In genomic region chr17:36942031-36942599, GRCh38 we compare ENCODE assay signal across 11 cellular contexts. TPM values are rescaled to one million over a fixed set of nuclear protein-coding genes. Genes with fewer than 3 reads are reported as not detected.
DNase-seq lines count a peak whose midpoint lies in the region; ATAC-seq and TF ChIP-seq lines count a peak whose summit lies in the region.
"Had no signal": no experiment of that assay in that cellular context is flagged by ENCODE, and none has a peak within 500 bp of the region (broad histone marks: within the 10 kb centered on the region; RNA-seq: fewer than 3 reads in every experiment).

No MANE protein-coding gene starts in this region.

- H3K36me3 ChIP-seq in SK-N-MC (ENCODE audit: insufficient read depth, low read length) (no peaks in the 10 kb centered on the region), heart left ventricle (no peaks in the 10 kb centered on the region), osteoblast (ENCODE audit: insufficient read depth, low read length) (no peaks in the 10 kb centered on the region)

- ATAC-seq in heart left ventricle (peak in 1 of 4 donors; percentile 24), HG02870 (IDR thresholded peaks at IDR 0.05; ENCODE audit: unreplicated experiment) (no peak)

- TF ChIP-seq POLR2A in heart left ventricle (IDR thresholded peaks at IDR 0.05): no peak

- DNase-seq in SK-N-MC (ENCODE audit: low read depth, low spot score): no peak
- DNase-seq in heart left ventricle: no peak
- DNase-seq in osteoblast (ENCODE audit: insufficient read length, low spot score, missing footprints): peak; percentile 59
- DNase-seq in glomerular visceral epithelial cell (ENCODE audit: extremely low spot score): no peak
- no peak for DNase-seq in NCI-H1092 treated with DMSO at 0.1 percent for 48 hours (lab: John Stamatoyannopoulos, UW)
- DNase-seq: effector CD4-positive, alpha-beta T cell; NCI-H2029; SIG-M5 had no signal

- no peak overlapping the region for H3K9ac ChIP-seq in SK-N-MC (ENCODE audit: insufficient read length)

- H4K20me1 ChIP-seq in osteoblast (ENCODE audit: insufficient read depth, low read length): no peaks in the 10 kb centered on the region

- H3K9me3 ChIP-seq in SK-N-MC (ENCODE audit: low read depth, low read length) (no peaks in the 10 kb centered on the region), heart left ventricle (no peaks in the 10 kb centered on the region), osteoblast (ENCODE audit: low read depth, low read length) (no peaks in the 10 kb centered on the region)

- no peaks in the 10 kb centered on the region for H3K79me2 ChIP-seq in osteoblast (ENCODE audit: insufficient read depth, low read length)

- intact Hi-C loops in heart left ventricle (cut with DNase I): loop anchor here in 1 of 10 donors (10.0 kb wide), 1 partner anchor 347 kb away; the partner anchor contains the start of gene DHRS11

- WGBS in heart left ventricle, 4 donors: 3 to 7% (median 4%) methylated on average over 35 to 56 of the region's 56 CpGs

- H2AFZ ChIP-seq in osteoblast (ENCODE audit: low read length): no peak overlapping the region

- TF ChIP-seq CTCF in GM12875 (IDR thresholded peaks at IDR 0.05; ENCODE audit: borderline replicate concordance, insufficient read depth, low read depth, low read length) (no peak), heart left ventricle (IDR thresholded peaks at IDR 0.05) (no peak), osteoblast (IDR thresholded peaks at IDR 0.05; ENCODE audit: extremely low read depth, low read depth, low read length) (no peak)

- peaks cover 87 to 100% (median 100%) of the 10 kb centered on the region in 9 donors for H3K27me3 ChIP-seq in heart left ventricle
- peaks cover 99% of the 10 kb centered on the region for H3K27me3 ChIP-seq in osteoblast (ENCODE audit: insufficient read depth, low read length)

- H3K4me1 ChIP-seq in heart left ventricle: peaks cover 3 to 43% (median 30%) of the 10 kb centered on the region in 12 donors
- H3K4me1 ChIP-seq in osteoblast (ENCODE audit: insufficient read depth, low read length): no peaks in the 10 kb centered on the region

- peak overlapping the region; percentile 54 for H3K4me3 ChIP-seq in GM12875 (ENCODE audit: low read depth, low read length)
- 0 out of 2 replicates have a peak overlapping the region, but pooled peaks have one; percentile 7 for H3K4me3 ChIP-seq in SK-N-MC
- peak overlapping the region in 10 of 12 donors; percentile 2 to 43 (median 18) for H3K4me3 ChIP-seq in heart left ventricle
- H3K4me3 ChIP-seq in osteoblast (ENCODE audit: insufficient read depth, low read length): no peak overlapping the region

- H3K4me2 ChIP-seq in osteoblast (ENCODE audit: insufficient read depth, low read length): no peak overlapping the region

- H3K27ac ChIP-seq in SK-N-MC: no peak overlapping the region
- no peak overlapping the region for H3K27ac ChIP-seq in heart left ventricle
- H3K27ac ChIP-seq in osteoblast (ENCODE audit: low read depth, low read length): no peak overlapping the region
- H3K27ac ChIP-seq: HL-60 had no signal

RNA-seq across cellular contexts. Expression of gene LHX1, which starts 4.8 kb away (rescaled TPM):
- total RNA-seq in heart left ventricle: not detected
- not detected for polyA plus RNA-seq in heart left ventricle
- total RNA-seq in osteoblast: not detected in 2 replicates

RNA-seq across cellular contexts. Expression of gene AATF, which starts 6.6 kb away (rescaled TPM):
- total RNA-seq in heart left ventricle (10 to 100 TPM; 15.2 to 34.8 (median 28.9) TPM), osteoblast (22.4 and 24.2 TPM in 2 replicates)
- polyA plus RNA-seq in heart left ventricle: 10 to 100 TPM; 15.8 to 51.6 TPM
